ENCODE assay signal across 9 cellular contexts in genomic region chr10:122279725-122280141, GRCh38. TPM values are rescaled to one million over a fixed set of nuclear protein-coding genes. Genes with fewer than 3 reads are reported as not detected.
A peak's percentile ranks its signal among the peaks of the same experiment; 100 is the strongest.
DNase-seq lines count a peak whose midpoint lies in the region; ATAC-seq, FAIRE-seq and TF ChIP-seq lines count a peak whose summit lies in the region.
"Had no signal": no experiment of that assay in that cellular context is flagged by ENCODE, and none has a peak within 500 bp of the region (broad histone marks: within the 10 kb centered on the region; RNA-seq: fewer than 3 reads in every experiment).

No MANE protein-coding gene starts in this region.

- H3K4me3 ChIP-seq in Loucy (ENCODE audit: low read length, poor library complexity, severe bottlenecking), result no peak overlapping the region
- no peak overlapping the region for H3K4me3 ChIP-seq in astrocyte (ENCODE audit: insufficient read depth, low read depth, low read length)
- no peak overlapping the region for H3K4me3 ChIP-seq in testis
- H3K4me3 ChIP-seq in naive thymus-derived CD4-positive, alpha-beta T cell (ENCODE audit: low read length), result no peak overlapping the region
- H3K4me3 ChIP-seq: skin epidermis had no signal

- no peaks in the 10 kb centered on the region for H3K27me3 ChIP-seq in Loucy (ENCODE audit: insufficient read depth, low read length, poor library complexity, severe bottlenecking)
- no peaks in the 10 kb centered on the region for H3K27me3 ChIP-seq in astrocyte (ENCODE audit: insufficient read depth, low read length)
- no peaks in the 10 kb centered on the region for H3K27me3 ChIP-seq in testis
- H3K27me3 ChIP-seq in naive thymus-derived CD4-positive, alpha-beta T cell (ENCODE audit: control insufficient read depth in 2 of 2, insufficient read depth in 2 of 2, low read length in 2 of 2), result no peaks in the 10 kb centered on the region

- H3K27ac ChIP-seq in astrocyte (ENCODE audit: low read depth, low read length) (no peak overlapping the region), testis (no peak overlapping the region)
- H3K27ac ChIP-seq in naive thymus-derived CD4-positive, alpha-beta T cell (ENCODE audit: low read depth, low read length), result no peak overlapping the region
- H3K27ac ChIP-seq: skin epidermis had no signal

- no peaks in the 10 kb centered on the region for H3K9me3 ChIP-seq in Loucy (ENCODE audit: insufficient read depth, low read depth, low read length)
- H3K9me3 ChIP-seq in astrocyte (ENCODE audit: insufficient read depth, low read depth, low read length), result no peaks in the 10 kb centered on the region
- no peaks in the 10 kb centered on the region for H3K9me3 ChIP-seq in testis
- H3K9me3 ChIP-seq in naive thymus-derived CD4-positive, alpha-beta T cell (ENCODE audit: control insufficient read depth in 2 of 3, low read length in 3 of 3), result no peaks in the 10 kb centered on the region

- DNase-seq in astrocyte (ENCODE audit: low read depth), result peak; percentile 17
- DNase-seq in inferior parietal cortex (ENCODE audit: extremely low spot score), result peak; percentile 77
- peak; percentile 60 for DNase-seq in testis
- no peak for DNase-seq in activated CD8-positive, alpha-beta memory T cell treated with anti-CD3 and anti-CD28 coated beads, Interleukin-2, amount 50 U/mL, for 4 hours
- DNase-seq in naive thymus-derived CD4-positive, alpha-beta T cell, result no peak

- peak; percentile 37 for FAIRE-seq in astrocyte (lab: Jason Lieb, UNC)
- FAIRE-seq: TTC549 had no signal

- H3K9me3 Mint-ChIP-seq in astrocyte (ENCODE audit: unreplicated experiment), result no peaks in the 10 kb centered on the region
- H3K9me3 Mint-ChIP-seq in naive thymus-derived CD4-positive, alpha-beta T cell, result peaks cover 0 to 4% (median 0%) of the 10 kb centered on the region in 11 donors

- H4K20me1 ChIP-seq in Loucy (ENCODE audit: insufficient read depth, low read length, poor library complexity, severe bottlenecking) (no peaks in the 10 kb centered on the region), astrocyte (ENCODE audit: insufficient read depth, low read length) (no peaks in the 10 kb centered on the region)

- 46 to 53% methylated on average over 6 to 9 of the region's 9 CpGs for WGBS in testis, 2 donors

- POLR2A ChIA-PET in naive thymus-derived CD4-positive, alpha-beta T cell (lab: Charles Lee), result no interaction called here

- no peaks in the 10 kb centered on the region for H3K36me3 Mint-ChIP-seq in astrocyte (ENCODE audit: low read depth, unreplicated experiment)
- H3K36me3 Mint-ChIP-seq in naive thymus-derived CD4-positive, alpha-beta T cell, result no peaks in the 10 kb centered on the region

- no peak overlapping the region for H3K27ac Mint-ChIP-seq in astrocyte (ENCODE audit: unreplicated experiment)
- H3K27ac Mint-ChIP-seq in naive thymus-derived CD4-positive, alpha-beta T cell, result no peak overlapping the region

- H3K9me2 ChIP-seq in Loucy (replicated peaks; ENCODE audit: low read depth, low read length), result no peaks in the 10 kb centered on the region

- no peak overlapping the region for H3K4me3 Mint-ChIP-seq in astrocyte (ENCODE audit: unreplicated experiment)
- H3K4me3 Mint-ChIP-seq in naive thymus-derived CD4-positive, alpha-beta T cell, result no peak overlapping the region

- H3K4me2 ChIP-seq in Loucy (ENCODE audit: low read depth, low read length, poor library complexity, severe bottlenecking) (no peak overlapping the region), astrocyte (ENCODE audit: low read length) (no peak overlapping the region)

- H3K4me1 ChIP-seq in Loucy (ENCODE audit: insufficient read depth, low read length, poor library complexity, severe bottlenecking) (no peaks in the 10 kb centered on the region), astrocyte (ENCODE audit: insufficient read depth, low read length) (peaks cover 14% of the 10 kb centered on the region), testis (no peaks in the 10 kb centered on the region)
- no peaks in the 10 kb centered on the region for H3K4me1 ChIP-seq in naive thymus-derived CD4-positive, alpha-beta T cell (ENCODE audit: control insufficient read depth in 2 of 2, insufficient read depth in 2 of 2, low read length in 2 of 2)

- CTCF ChIA-PET in naive thymus-derived CD4-positive, alpha-beta T cell (lab: Charles Lee), result interaction anchor here (1.2 kb wide), 1 partner anchor 285 kb away, joined by 3 read pairs; no protein-coding TSS in a partner anchor

- TF ChIP-seq POLR2A in testis (IDR thresholded peaks at IDR 0.05), result no peak

- TF ChIP-seq CTCF in GM12872 (IDR thresholded peaks at IDR 0.05; ENCODE audit: insufficient read depth, low read depth, low read length) (peak; percentile 55), Loucy (conservative IDR thresholded peaks at IDR 0.05; ENCODE audit: low read length) (peak; percentile 54), astrocyte (IDR thresholded peaks at IDR 0.05; ENCODE audit: insufficient read depth, low read depth, low read length) (peak; percentile 75), testis (IDR thresholded peaks at IDR 0.05) (peak in 2 of 3 experiments; percentile 8 to 53)

- H3K9ac ChIP-seq in Loucy (ENCODE audit: low read depth, low read length, poor library complexity, severe bottlenecking), result no peak overlapping the region
- no peak overlapping the region for H3K9ac ChIP-seq in astrocyte (ENCODE audit: low read length)

- no peak overlapping the region for H2AFZ ChIP-seq in Loucy (ENCODE audit: low read length)
- no peak overlapping the region for H2AFZ ChIP-seq in astrocyte (ENCODE audit: low read depth, low read length)

- H3K4me1 Mint-ChIP-seq in astrocyte (ENCODE audit: low read depth, unreplicated experiment), result peaks cover 20% of the 10 kb centered on the region
- H3K4me1 Mint-ChIP-seq in naive thymus-derived CD4-positive, alpha-beta T cell, result no peaks in the 10 kb centered on the region

- H3K27me3 Mint-ChIP-seq in astrocyte (ENCODE audit: low read depth, unreplicated experiment), result peaks cover 9% of the 10 kb centered on the region
- H3K27me3 Mint-ChIP-seq in naive thymus-derived CD4-positive, alpha-beta T cell, result peaks cover 4 to 29% (median 27%) of the 10 kb centered on the region in 5 donors

- H3K36me3 ChIP-seq in Loucy (ENCODE audit: insufficient read depth, low read length), result no peaks in the 10 kb centered on the region
- no peaks in the 10 kb centered on the region for H3K36me3 ChIP-seq in astrocyte (ENCODE audit: insufficient read depth, low read length)
- H3K36me3 ChIP-seq in testis (ENCODE audit: low read depth, missing control alignments), result no peaks in the 10 kb centered on the region
- H3K36me3 ChIP-seq in naive thymus-derived CD4-positive, alpha-beta T cell (ENCODE audit: control insufficient read depth in 2 of 3, insufficient read depth in 3 of 3, low read length in 3 of 3), result no peaks in the 10 kb centered on the region

- no peaks in the 10 kb centered on the region for H3K79me2 ChIP-seq in Loucy (ENCODE audit: insufficient read depth, low read length)
- H3K79me2 ChIP-seq in astrocyte (ENCODE audit: insufficient read depth, low read length), result no peaks in the 10 kb centered on the region

- H3F3A ChIP-seq in Loucy (ENCODE audit: low read depth), result no peaks in the 10 kb centered on the region

- intact Hi-C loops in testis (cut with DNase I; ENCODE audit: low total_unique reads), result no loop called here
- intact Hi-C loops in naive thymus-derived CD4-positive, alpha-beta T cell (cut with micrococcal nuclease), result no loop called here

- no peak for ATAC-seq in naive thymus-derived CD4-positive, alpha-beta T cell

RNA-seq across cellular contexts. Expression of gene BTBD16, which starts 8.6 kb away (rescaled TPM):
- 0.26 TPM in 1 of 2 replicates, not detected in the other for total RNA-seq in astrocyte
- 1 to 10 TPM; 4.9 to 5.3 TPM for total RNA-seq in testis
- 21.3 TPM for polyA plus RNA-seq in testis (ENCODE audit: insufficient read depth, low read depth, low replicate concordance)
- not detected for total RNA-seq in naive thymus-derived CD4-positive, alpha-beta T cell
- not detected for polyA plus RNA-seq in naive thymus-derived CD4-positive, alpha-beta T cell

Comparison
In these comparisons a context has a peak if more than half of its experiments do, and no peak if none do; other contexts are left out.
1. DNase-seq: peak in astrocyte (single experiment), inferior parietal cortex (single experiment) and testis (single experiment); none in activated CD8-positive, alpha-beta memory T cell treated with anti-CD3 and anti-CD28 coated beads, Interleukin-2, amount 50 U/mL, for 4 hours (single experiment) and naive thymus-derived CD4-positive, alpha-beta T cell (0 of 9).
2. Peak in every context shown above with its lines, with median percentiles within 50 percentile points of each other: CTCF ChIP-seq.